8 cellular contexts compared by ENCODE assay signal in the genomic region with DNA sequence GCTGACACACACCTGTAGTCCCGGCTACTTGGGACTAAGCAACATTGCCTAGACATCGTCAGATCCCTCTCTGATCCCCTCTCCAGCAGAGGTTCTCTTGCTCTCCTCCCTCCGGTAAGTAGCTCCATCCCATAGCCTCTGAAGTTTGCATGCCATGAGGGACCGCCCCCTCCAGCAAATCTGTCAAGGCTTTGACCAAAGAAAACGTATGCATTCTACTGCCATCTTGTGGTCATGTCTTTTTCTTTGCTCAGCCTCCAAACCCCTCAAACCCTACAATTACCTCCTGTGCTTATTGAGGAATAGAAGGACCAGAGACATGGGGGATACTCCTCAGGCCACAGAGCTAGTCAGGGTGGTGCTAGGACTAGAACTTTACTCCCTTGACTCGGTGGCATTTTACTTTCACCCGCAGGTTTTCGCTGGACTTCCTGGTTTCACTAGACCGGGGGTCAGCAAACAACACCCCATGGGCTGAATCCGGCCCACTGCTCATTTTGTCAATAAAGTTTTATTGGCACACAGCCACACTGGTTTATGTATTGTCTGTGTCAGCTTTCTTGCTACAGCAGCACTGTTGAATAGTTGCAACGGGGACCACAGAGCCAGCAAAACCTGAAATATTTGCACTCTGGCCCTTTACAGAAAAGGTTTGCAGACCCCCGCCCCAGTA.
DNase-seq lines count a peak whose midpoint lies in the region; ATAC-seq, FAIRE-seq and TF ChIP-seq lines count a peak whose summit lies in the region.

No MANE protein-coding gene starts in this region.

- no peak overlapping the region for H3K27ac Mint-ChIP-seq in natural killer cell

- H3K4me3 Mint-ChIP-seq in natural killer cell = no peak overlapping the region

- DNase-seq in COLO668 (lab: John Stamatoyannopoulos, UW; ENCODE audit: unreplicated experiment) (peak; percentile 47), H54 (ENCODE audit: insufficient read length, low spot score) (peak; percentile 82), NCI-H446 (lab: John Stamatoyannopoulos, UW) (peak; percentile 15 to 66), adrenal gland (peak in 5 of 7 donors; percentile 19 to 54 (median 22)), left colon (no peak), natural killer cell (no peak)

- no peak overlapping the region for H3K4me3 ChIP-seq in adrenal gland

- no peaks in the 10 kb centered on the region for H3K9me3 ChIP-seq in adrenal gland (replicated peaks in 1 of 3)

- H3K36me3 ChIP-seq in adrenal gland (replicated peaks in 1 of 2) = no peaks in the 10 kb centered on the region

- H3K27me3 ChIP-seq in adrenal gland = no peaks in the 10 kb centered on the region

- H3K9me3 Mint-ChIP-seq in natural killer cell = peaks cover 5 to 11% of the 10 kb centered on the region in 2 donors

- no peak for TF ChIP-seq POLR2A in H54 (IDR thresholded peaks at IDR 0.05; ENCODE audit: low read depth, low read length)
- TF ChIP-seq POLR2A in adrenal gland (IDR thresholded peaks at IDR 0.05) = no peak

- ATAC-seq in left colon = peak; percentile 46
- ATAC-seq in HG03097 (IDR thresholded peaks at IDR 0.05; ENCODE audit: low FRiP score, unreplicated experiment) = no peak
- ATAC-seq in natural killer cell = no peak
- no peak for ATAC-seq in HG03280 (IDR thresholded peaks at IDR 0.05; ENCODE audit: unreplicated experiment)

- FAIRE-seq in H54 (lab: Jason Lieb, UNC) = peak; percentile 69

- no peaks in the 10 kb centered on the region for H3K4me1 ChIP-seq in adrenal gland (replicated peaks in 1 of 2)

- peaks cover 0 to 6% of the 10 kb centered on the region in 2 donors for H3K27me3 Mint-ChIP-seq in natural killer cell (ENCODE audit: low read depth in 2 of 2)

- H3K27ac ChIP-seq in adrenal gland = no peak overlapping the region

- peak in 5 of 6 experiments; percentile 20 to 45 (median 34) for TF ChIP-seq CTCF in adrenal gland (IDR thresholded peaks at IDR 0.05)
- no peak for TF ChIP-seq CTCF in natural killer cell (IDR thresholded peaks at IDR 0.05)

- intact Hi-C loops in adrenal gland (cut with DNase I) = no loop called here
- intact Hi-C loops in left colon (cut with DNase I, micrococcal nuclease) = no loop called here
- intact Hi-C loops in natural killer cell (cut with micrococcal nuclease) = no loop called here

- no peaks in the 10 kb centered on the region for H3K4me1 Mint-ChIP-seq in natural killer cell

- peaks cover 6% of the 10 kb centered on the region for H3K36me3 Mint-ChIP-seq in natural killer cell

- 56 to 61% (median 57%) methylated on average over 12 of the region's 12 CpGs for WGBS in adrenal gland, 4 donors

Comparison
In these comparisons a context has a peak if more than half of its experiments do, and no peak if none do; other contexts are left out.
1. DNase-seq: peak in COLO668 (single experiment), H54 (single experiment), NCI-H446 (2 of 2) and adrenal gland (5 of 7); none in left colon (0 of 2) and natural killer cell (single experiment).